22 cellular contexts compared by ENCODE assay signal in genomic region chr2:68974946-68975665, GRCh38. TPM values are rescaled to one million over a fixed set of nuclear protein-coding genes. Genes with fewer than 3 reads are reported as not detected.
"Had no signal": no experiment of that assay in that cellular context is flagged by ENCODE, and none has a peak within 500 bp of the region (broad histone marks: within the 10 kb centered on the region; RNA-seq: fewer than 3 reads in every experiment).

No MANE protein-coding gene starts in this region.

- ATAC-seq: activated T-helper 17 cell treated with anti-CD3 and anti-CD28 coated beads, Interleukin-2, amount 50 U/mL, for 72 hours; esophagus mucosa; foreskin keratinocyte; naive thymus-derived CD8-positive, alpha-beta T cell had no signal

- H3K27ac ChIP-seq: cardiac muscle cell, colonic mucosa, foreskin keratinocyte, neutrophil, right atrium auricular region had no signal

- DNase-seq: activated CD4-positive, alpha-beta T cell treated with anti-CD3 and anti-CD28 coated beads, Interleukin-2, amount 50 U/mL, for 48 hours; activated CD4-positive, CD25-positive, alpha-beta regulatory T cell treated with anti-CD3 and anti-CD28 coated beads, Interleukin-2, amount 50 U/mL, for 72 hours; activated naive CD4-positive, alpha-beta T cell treated with Interleukin-2 at 50 U/mL for 16 hours; colonic mucosa; glutamatergic neuron; hypothalamus; naive thymus-derived CD8-positive, alpha-beta T cell; posterior cingulate gyrus; small intestine; stimulated activated CD4-positive, alpha-beta T cell treated with anti-CD3 and anti-CD28 coated beads, Interleukin-4, amount 100 ng/mL, for 4 hours; stimulated activated CD8-positive, alpha-beta memory T cell treated with anti-CD3 and anti-CD28 coated beads, Interleukin-4, amount 100 ng/mL, for 48 hours; stimulated activated naive CD4-positive, alpha-beta T cell treated with Interleukin-2 at 50 U/mL for 16 hours; T-helper 1 cell; T1000 had no signal

- H3K27me3 ChIP-seq: colonic mucosa, foreskin keratinocyte, right atrium auricular region had no signal

- H3K9me3 ChIP-seq: colonic mucosa, neutrophil, right atrium auricular region had no signal

- H3K4me1 ChIP-seq: colonic mucosa, right atrium auricular region had no signal

- H3K36me3 ChIP-seq: cardiac muscle cell, colonic mucosa, neutrophil, right atrium auricular region had no signal

- H3K4me3 ChIP-seq: cardiac muscle cell, colonic mucosa, right atrium auricular region had no signal

RNA-seq across cellular contexts. Expression of gene GKN1, which starts 0.7 kb away (rescaled TPM):
- total RNA-seq: activated T-helper 17 cell treated with anti-CD3 and anti-CD28 coated beads, Interleukin-2, amount 50 U/mL, for 72 hours; cardiac muscle cell; colonic mucosa; esophagus mucosa; foreskin keratinocyte; lung microvascular endothelial cell; naive thymus-derived CD8-positive, alpha-beta T cell; right atrium auricular region had no signal
- polyA plus RNA-seq: cardiac muscle cell; naive thymus-derived CD8-positive, alpha-beta T cell had no signal

RNA-seq across cellular contexts. Expression of gene GKN2, which starts 22.4 kb away (rescaled TPM):
- total RNA-seq: activated T-helper 17 cell treated with anti-CD3 and anti-CD28 coated beads, Interleukin-2, amount 50 U/mL, for 72 hours; cardiac muscle cell; esophagus mucosa; foreskin keratinocyte; lung microvascular endothelial cell; mononuclear cell; naive thymus-derived CD8-positive, alpha-beta T cell; right atrium auricular region had no signal
- polyA plus RNA-seq: cardiac muscle cell; foreskin keratinocyte; naive thymus-derived CD8-positive, alpha-beta T cell had no signal
